ENCODE assay signal across 8 cellular contexts in genomic region chr18:52903858-52904257, GRCh38.
DNase-seq lines count a peak whose midpoint lies in the region; ATAC-seq and TF ChIP-seq lines count a peak whose summit lies in the region.

No MANE protein-coding gene starts in this region.

- H3K9me2 ChIP-seq in SK-N-SH, result no peaks in the 10 kb centered on the region
- no peaks in the 10 kb centered on the region for H3K9me2 ChIP-seq in MM.1S (replicated peaks; ENCODE audit: insufficient read depth, low read length)

- H4K20me1 ChIP-seq in SK-N-SH (ENCODE audit: insufficient read depth) (no peaks in the 10 kb centered on the region), MM.1S (ENCODE audit: insufficient read depth, low read length) (no peaks in the 10 kb centered on the region)

- no peak overlapping the region for H2AFZ ChIP-seq in SK-N-SH (ENCODE audit: low read depth)
- no peak overlapping the region for H2AFZ ChIP-seq in MM.1S (ENCODE audit: low read length)

- H3K9me3 Mint-ChIP-seq in WTC11, result no peaks in the 10 kb centered on the region

- H3K36me3 ChIP-seq in SK-N-SH (replicated peaks in 1 of 2; ENCODE audit: control insufficient read depth in 1 of 2, insufficient read depth in 2 of 2, low read length in 1 of 2) (no peaks in the 10 kb centered on the region), MM.1S (replicated peaks; ENCODE audit: insufficient read depth, low read length) (no peaks in the 10 kb centered on the region), liver (ENCODE audit: control insufficient read depth in 4 of 4, insufficient read depth in 3 of 4, low read depth in 1 of 4, low read length in 3 of 4) (no peaks in the 10 kb centered on the region)

- H3K4me1 ChIP-seq in SK-N-SH (ENCODE audit: control insufficient read depth in 1 of 2, insufficient read depth in 2 of 2, low read depth in 1 of 2, low read length in 1 of 2), result no peaks in the 10 kb centered on the region
- no peaks in the 10 kb centered on the region for H3K4me1 ChIP-seq in MM.1S (ENCODE audit: low read length)
- no peaks in the 10 kb centered on the region for H3K4me1 ChIP-seq in liver (ENCODE audit: control insufficient read depth in 4 of 4, insufficient read depth in 4 of 4, low read length in 3 of 4)

- TF ChIP-seq RAD21 in SK-N-SH (IDR thresholded peaks at IDR 0.05; ENCODE audit: low read length) (peak; percentile 83), liver (IDR thresholded peaks at IDR 0.05) (peak; percentile 43 to 50)

- no peaks in the 10 kb centered on the region for H3K79me2 ChIP-seq in SK-N-SH (ENCODE audit: insufficient read depth)
- H3K79me2 ChIP-seq in MM.1S (ENCODE audit: low read length), result no peaks in the 10 kb centered on the region

- H3K27ac ChIP-seq in SK-N-SH (ENCODE audit: low read depth in 2 of 2, low read length in 1 of 2) (no peak overlapping the region), MM.1S (ENCODE audit: low read length) (no peak overlapping the region), liver (ENCODE audit: low read depth in 1 of 2, low read length in 2 of 2) (no peak overlapping the region)

- no peaks in the 10 kb centered on the region for H3K27me3 Mint-ChIP-seq in WTC11 (ENCODE audit: low read depth)

- H3K27ac Mint-ChIP-seq in WTC11, result no peak overlapping the region

- 16% methylated on average over 3 of the region's 3 CpGs for WGBS in SK-N-SH (ENCODE audit: low lambda C conversion rate)
- 11% methylated on average over 3 of the region's 3 CpGs for WGBS in liver

- DNase-seq in SK-N-SH (peak; percentile 38), MM.1S (peak; percentile 39), WTC11 (ENCODE audit: low spot score) (peak; percentile 64), HPDE6-E6E7 (ENCODE audit: extremely low spot score) (no peak)

- TF ChIP-seq CTCF in SK-N-SH (IDR thresholded peaks at IDR 0.05) (peak; percentile 54), MM.1S (IDR thresholded peaks at IDR 0.05; ENCODE audit: low read length) (peak; percentile 53), WTC11 (IDR thresholded peaks at IDR 0.05) (peak; percentile 73), liver (IDR thresholded peaks at IDR 0.05; ENCODE audit: low read depth, low read length, missing input control) (peak; percentile 18)

- no peak for ATAC-seq in SK-N-SH treated with all-trans-retinoic acid at 6 μM for 48 hours
- ATAC-seq in WTC11, result peak; percentile 87
- no peak for ATAC-seq in HG02588 (IDR thresholded peaks at IDR 0.05; ENCODE audit: unreplicated experiment)
- ATAC-seq in GM19455 (IDR thresholded peaks at IDR 0.05; ENCODE audit: unreplicated experiment), result no peak

- peaks cover 8% of the 10 kb centered on the region for H3K4me1 Mint-ChIP-seq in WTC11

- H3K4me2 ChIP-seq in SK-N-SH (no peak overlapping the region), MM.1S (ENCODE audit: low read depth, low read length) (no peak overlapping the region)

- H3K9ac ChIP-seq in SK-N-SH (no peak overlapping the region), MM.1S (ENCODE audit: low read length) (no peak overlapping the region), liver (ENCODE audit: low read depth in 1 of 2, low read length in 2 of 2) (no peak overlapping the region)

- H3K4me3 ChIP-seq in SK-N-SH (ENCODE audit: low read depth in 2 of 2, low read length in 1 of 2) (peak overlapping the region in 1 of 2 experiments; percentile 47; a peak in 1 of 4 replicates), MM.1S (ENCODE audit: low read length) (no peak overlapping the region), liver (ENCODE audit: low read depth in 1 of 3, low read length in 3 of 3) (no peak overlapping the region)

- no peaks in the 10 kb centered on the region for H3K9me3 ChIP-seq in SK-N-SH
- H3K9me3 ChIP-seq in MM.1S (replicated peaks; ENCODE audit: insufficient read depth, low read length), result no peaks in the 10 kb centered on the region
- H3K9me3 ChIP-seq in liver (ENCODE audit: control insufficient read depth in 4 of 4, low read length in 3 of 4), result no peaks in the 10 kb centered on the region

- H3K27me3 ChIP-seq in SK-N-SH (ENCODE audit: insufficient read depth) (no peaks in the 10 kb centered on the region), MM.1S (replicated peaks; ENCODE audit: insufficient read depth, low read length) (no peaks in the 10 kb centered on the region), liver (ENCODE audit: control insufficient read depth in 4 of 4, insufficient read depth in 4 of 4, low read length in 3 of 4) (peaks cover 0 to 3% (median 0%) of the 10 kb centered on the region in 4 donors)

- POLR2A ChIA-PET in SK-N-SH (lab: Yijun Ruan, JAX), result no interaction called here
- POLR2A ChIA-PET in WTC11 (lab: Charles Lee), result no interaction called here

- CTCF ChIA-PET in SK-N-SH (lab: Yijun Ruan, JAX) (interaction anchor here (0.6 to 2.2 kb wide), 17 partner anchors 9 to 1282 kb away, joined by 3 to 19 read pairs (median 3); no protein-coding TSS in a partner anchor), WTC11 (lab: Charles Lee) (interaction anchor here (0.6 to 1.5 kb wide), 8 partner anchors 34 to 1235 kb away, joined by 3 read pairs; partner anchors contain the start of gene DCC)

- H3K4me3 Mint-ChIP-seq in WTC11, result no peak overlapping the region

- no peaks in the 10 kb centered on the region for H3K36me3 Mint-ChIP-seq in WTC11

- TF ChIP-seq EP300 in SK-N-SH (IDR thresholded peaks at IDR 0.05; ENCODE audit: borderline replicate concordance in 1 of 2, low read depth in 1 of 2, low read length in 1 of 2), result no peak

- no peaks in the 10 kb centered on the region for H3F3A ChIP-seq in SK-N-SH (replicated peaks; ENCODE audit: insufficient read depth)
- no peaks in the 10 kb centered on the region for H3F3A ChIP-seq in MM.1S (ENCODE audit: insufficient read depth, low read length)

TF ChIP-seq in SK-N-SH, 30 proteins besides CTCF, POLR2A, EP300 and RAD21:
- TF ChIP-seq SMC3 (IDR thresholded peaks at IDR 0.05; ENCODE audit: low read depth, low read length) (peak; percentile 49), MXI1 (IDR thresholded peaks at IDR 0.05; ENCODE audit: low read depth, low read length) (no peak)

TF ChIP-seq in SK-N-SH treated with all-trans-retinoic acid at 6 μM for 48 hours, 23 proteins besides CTCF, POLR2A, EP300 and RAD21 (continues in another document):
- no peak for TF ChIP-seq PATZ1 (CRISPR knock-in tag; IDR thresholded peaks at IDR 0.05; ENCODE audit: borderline replicate concordance)
- no peak for TF ChIP-seq PPARA (CRISPR knock-in tag; IDR thresholded peaks at IDR 0.05; ENCODE audit: borderline replicate concordance)
- no peak for TF ChIP-seq ISL1 (CRISPR knock-in tag; IDR thresholded peaks at IDR 0.05)
- TF ChIP-seq GLIS3 (CRISPR knock-in tag; IDR thresholded peaks at IDR 0.05), result no peak

TF ChIP-seq in WTC11, 78 proteins besides CTCF, POLR2A, EP300 and RAD21:
- no peak for TF ChIP-seq ESRRA (CRISPR knock-in tag; IDR thresholded peaks at IDR 0.05; ENCODE audit: borderline replicate concordance)
- TF ChIP-seq CREM (CRISPR knock-in tag; IDR thresholded peaks at IDR 0.05), result no peak
- no peak for TF ChIP-seq MXD4 (CRISPR knock-in tag; IDR thresholded peaks at IDR 0.05; ENCODE audit: borderline replicate concordance)
- no peak for TF ChIP-seq RELA (CRISPR knock-in tag; IDR thresholded peaks at IDR 0.05; ENCODE audit: borderline replicate concordance)
- TF ChIP-seq OVOL2 (CRISPR knock-in tag; IDR thresholded peaks at IDR 0.05; ENCODE audit: borderline replicate concordance), result no peak
- no peak for TF ChIP-seq ZNF317 (CRISPR knock-in tag; IDR thresholded peaks at IDR 0.05; ENCODE audit: borderline replicate concordance, low read depth)
- no peak for TF ChIP-seq ATF1 (CRISPR knock-in tag; IDR thresholded peaks at IDR 0.05)
- TF ChIP-seq SOX15 (CRISPR knock-in tag; IDR thresholded peaks at IDR 0.05), result no peak
- no peak for TF ChIP-seq NFE2L1 (CRISPR knock-in tag; IDR thresholded peaks at IDR 0.05)
TF ChIP-seq in WTC11: peak in this region for 0.

TF ChIP-seq in liver, 16 proteins besides CTCF, POLR2A, EP300 and RAD21:
- TF ChIP-seq FOXA1 (IDR thresholded peaks at IDR 0.05) (no peak), TAF1 (conservative IDR thresholded peaks at IDR 0.05) (no peak), RXRA (IDR thresholded peaks at IDR 0.05) (no peak), NR2F2 (IDR thresholded peaks at IDR 0.05) (no peak), EGR1 (IDR thresholded peaks at IDR 0.05; ENCODE audit: low read depth in 2 of 2) (no peak)

Comparison
In these comparisons a context has a peak if more than half of its experiments do, and no peak if none do; other contexts are left out.
1. CTCF ChIP-seq: peak in every context shown above with its lines; median percentile 73 in WTC11; 54 in SK-N-SH; 53 in MM.1S; 18 in liver.
2. Of the 6 proteins assayed by ChIP-seq in both WTC11 and SK-N-SH: peak only in WTC11: none; only in SK-N-SH: none; in both: CTCF; in neither: 5.